13 cellular contexts compared by ENCODE assay signal in genomic region chr5:158013303-158013702, GRCh38.
"Had no signal": no experiment of that assay in that cellular context is flagged by ENCODE, and none has a peak within 500 bp of the region (broad histone marks: within the 10 kb centered on the region; RNA-seq: fewer than 3 reads in every experiment).

No MANE protein-coding gene starts in this region.

- H3K4me3 ChIP-seq: gastrocnemius medialis, lung, spleen, suprapubic skin had no signal

- H3K27ac ChIP-seq: gastrocnemius medialis, spleen, suprapubic skin had no signal

- FAIRE-seq: kidney, TTC549 had no signal

- H3K9me3 ChIP-seq: gastrocnemius medialis, spleen, suprapubic skin had no signal

- DNase-seq: activated CD4-positive, alpha-beta memory T cell treated with anti-CD3 and anti-CD28 coated beads, Interleukin-2, amount 10 ng/mL, durations not matched to agents 7 days and 5 days; activated CD4-positive, alpha-beta T cell treated with anti-CD3 and anti-CD28 coated beads for 4 hours; activated CD8-positive, alpha-beta memory T cell treated with anti-CD3 and anti-CD28 coated beads, Interleukin-2, amount 10 ng/mL, durations not matched to agents 7 days and 5 days; cerebellar nuclear complex; effector CD4-positive, alpha-beta T cell; kidney; spleen; stimulated activated CD8-positive, alpha-beta memory T cell treated with anti-CD3 and anti-CD28 coated beads, Interleukin-4, amount 100 ng/mL, for 48 hours; stimulated activated naive CD4-positive, alpha-beta T cell had no signal

- H3K27me3 ChIP-seq: gastrocnemius medialis, spleen, suprapubic skin had no signal

- H3K4me1 ChIP-seq: gastrocnemius medialis, spleen, suprapubic skin had no signal

- H3K36me3 ChIP-seq: gastrocnemius medialis, spleen, suprapubic skin had no signal
